Comparison of ENCODE assay signal across 24 cellular contexts in the genomic region with DNA sequence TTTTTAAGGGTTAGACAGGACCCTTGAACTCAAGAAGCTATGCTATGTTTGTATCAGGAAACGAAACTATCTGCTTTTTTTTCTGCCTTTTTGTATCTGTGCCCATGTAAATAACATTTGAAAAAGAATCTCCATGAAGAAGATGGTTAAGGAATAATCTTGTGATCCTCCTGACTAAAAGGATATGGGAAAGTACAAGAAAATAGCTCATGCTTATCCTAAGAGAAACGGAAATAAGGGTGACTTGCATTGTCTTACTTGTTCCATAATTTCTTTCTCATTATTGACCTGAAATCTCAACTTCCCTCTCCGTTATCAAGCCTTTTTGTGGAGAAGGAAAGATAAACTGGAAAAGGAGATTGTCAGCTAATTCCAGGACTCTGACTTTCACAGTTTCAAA. TPM values are rescaled to one million over a fixed set of nuclear protein-coding genes. Genes with fewer than 3 reads are reported as not detected.
"Had no signal": no experiment of that assay in that cellular context is flagged by ENCODE, and none has a peak within 500 bp of the region (broad histone marks: within the 10 kb centered on the region; RNA-seq: fewer than 3 reads in every experiment).

No MANE protein-coding gene starts in this region.

- H3K27me3 ChIP-seq: colonic mucosa, foreskin keratinocyte, gastroesophageal sphincter, heart left ventricle, hepatocyte, left lung had no signal

- DNase-seq: colonic mucosa; cortex of kidney; effector CD8-positive, alpha-beta T cell; effector memory CD8-positive, alpha-beta T cell; endodermal cell; erythroblast; foreskin keratinocyte; heart left ventricle; hypothalamus; immature natural killer cell; islet precursor cell; kidney; kidney glomerular epithelial cell; left colon; left lung; lower lobe of right lung; mesenchymal stem cell; mucosa of descending colon; naive B cell had no signal

- H2AFZ ChIP-seq: hepatocyte had no signal

- H3K36me3 ChIP-seq: colonic mucosa, gastroesophageal sphincter, left lung, lower lobe of right lung had no signal

- H3K4me2 ChIP-seq: hepatocyte had no signal

- H3K4me3 ChIP-seq: colonic mucosa, gastroesophageal sphincter, heart left ventricle, hepatocyte, left lung, lower lobe of right lung, mucosa of descending colon had no signal

- H3K9me3 ChIP-seq: colonic mucosa, gastroesophageal sphincter, heart left ventricle, left lung, lower lobe of right lung, mucosa of descending colon had no signal

- H3K4me1 ChIP-seq: colonic mucosa, heart left ventricle, lower lobe of right lung had no signal

- H3K79me2 ChIP-seq: hepatocyte had no signal

- H3K27ac ChIP-seq: colonic mucosa, epithelial cell of prostate, foreskin keratinocyte, gastroesophageal sphincter, heart left ventricle, hepatocyte, left lung, lower lobe of right lung had no signal

- ATAC-seq: effector memory CD8-positive, alpha-beta T cell; esophagus mucosa; foreskin keratinocyte; gastroesophageal sphincter; heart left ventricle; left colon; left lung; lower lobe of right lung; mucosa of descending colon had no signal

RNA-seq across cellular contexts. Expression of a gene that starts 5.9 kb away (rescaled TPM):
- total RNA-seq: myocyte had no signal
- polyA plus RNA-seq: hepatocyte, immature natural killer cell had no signal
